Comparison of ENCODE assay signal across 8 cellular contexts in genomic region chrX:55908685-55909212, GRCh38.
A peak's percentile ranks its signal among the peaks of the same experiment; 100 is the strongest.
DNase-seq lines count a peak whose midpoint lies in the region; ATAC-seq, FAIRE-seq and TF ChIP-seq lines count a peak whose summit lies in the region.

No MANE protein-coding gene starts in this region.

- peak in 1 of 2 experiments; percentile 41; a peak in 1 of 3 replicates for TF ChIP-seq POLR2A in H1 (IDR thresholded peaks at IDR 0.05; ENCODE audit: control extremely low read depth in 1 of 2, low read depth in 2 of 2, low read length in 2 of 2)
- no peak for TF ChIP-seq POLR2A in thyroid gland (IDR thresholded peaks at IDR 0.05)

- H3K27ac ChIP-seq in H1 (ENCODE audit: low read depth, low read length) (peak overlapping the region; percentile 67; the same call in 1 of the 2 replicates), mesenchymal stem cell (ENCODE audit: low read length, poor library complexity, severe bottlenecking) (peak overlapping the region; percentile 65), thyroid gland (peak overlapping the region; percentile 41 to 69 (median 49))

- H3K4me3 ChIP-seq in H1 (ENCODE audit: extremely low read depth in 1 of 4, insufficient read depth in 2 of 4, low read depth in 3 of 4, low read length in 4 of 4): peak overlapping the region; percentile 72 to 94 (median 82)
- peak overlapping the region; percentile 56 to 80 for H3K4me3 ChIP-seq in mesenchymal stem cell (ENCODE audit: insufficient read depth in 1 of 2, low read depth in 1 of 2, low read length in 2 of 2)
- H3K4me3 ChIP-seq in thyroid gland (replicated peaks in 1 of 3): peak overlapping the region; percentile 19 to 82 (median 41)

- H2AFZ ChIP-seq in H1 (ENCODE audit: low read length): peak overlapping the region; percentile 94; the same call in 1 of the 2 replicates
- H2AFZ ChIP-seq in mesenchymal stem cell (ENCODE audit: low read depth, low read length): peak overlapping the region; percentile 77

- H3K27me3 ChIP-seq in H1 (replicated peaks in 1 of 4; ENCODE audit: control insufficient read depth in 3 of 4, extremely low read depth in 1 of 4, insufficient read depth in 3 of 4, low read length in 3 of 4) (no peaks in the 10 kb centered on the region), mesenchymal stem cell (ENCODE audit: control insufficient read depth in 1 of 2, insufficient read depth in 1 of 2, low read length in 2 of 2) (peaks cover 0 to 5% of the 10 kb centered on the region in 2 experiments), thyroid gland (no peaks in the 10 kb centered on the region)

- H2BK15ac ChIP-seq in H1 (ENCODE audit: low read length) (no peak overlapping the region), mesenchymal stem cell (ENCODE audit: low read depth, poor library complexity, severe bottlenecking) (no peak overlapping the region)

- 0% methylated on average over 6 of the region's 18 CpGs; no CpG with 5 or more reads in 1 of the 2 experiments for WGBS in H1 (ENCODE audit: extremely low coverage in 1 of 2, insufficient coverage in 1 of 2, insufficient read length in 1 of 2, insufficient replicate concordance in 2 of 2, low coverage in 1 of 2, low lambda C conversion rate in 2 of 2, missing lambda C conversion rate in 1 of 2), 2 experiments
- WGBS in mesenchymal stem cell: 0% methylated on average over 6 of the region's 18 CpGs
- 2 to 3% methylated on average over 13 to 16 of the region's 18 CpGs for WGBS in thyroid gland, 2 donors

- peak overlapping the region; percentile 72 for H3K14ac ChIP-seq in H1 (ENCODE audit: insufficient read length)
- no peak overlapping the region for H3K14ac ChIP-seq in mesenchymal stem cell (ENCODE audit: low read length in 2 of 2)

- no peak for FAIRE-seq in H1 (lab: Jason Lieb, UNC)

- DNase-seq in ACHN (peak; percentile 15), H1 (ENCODE audit: low read depth in 1 of 2, low spot score in 2 of 2) (peak in 1 of 2 experiments; percentile 46), mesenchymal stem cell (peak; percentile 4), thyroid gland (peak; percentile 5), HPDE6-E6E7 (ENCODE audit: extremely low spot score) (no peak)

- no peak overlapping the region for H4K8ac ChIP-seq in H1 (ENCODE audit: extremely low read depth, insufficient read depth, low read length)
- H4K8ac ChIP-seq in mesenchymal stem cell (ENCODE audit: low read length): peak overlapping the region; percentile 75

- TF ChIP-seq RAD21 in H1 (IDR thresholded peaks at IDR 0.05 in 1 of 2, conservative IDR thresholded peaks at IDR 0.05 in 1 of 2; ENCODE audit: low read depth in 2 of 2, low read length in 2 of 2): no peak

- H3K56ac ChIP-seq in H1 (replicated peaks; ENCODE audit: insufficient read length, low read depth, low read length): peak overlapping the region; percentile 57

- H3K9ac ChIP-seq in H1 (replicated peaks in 1 of 4; ENCODE audit: extremely low read depth in 1 of 4, low read depth in 3 of 4, low read length in 3 of 4) (peak overlapping the region in 3 of 4 experiments; percentile 16 to 60 (median 42); a peak in 5 of 7 replicates), mesenchymal stem cell (ENCODE audit: low read length) (peak overlapping the region; percentile 78)

- H3K9me3 ChIP-seq in H1 (ENCODE audit: insufficient read depth in 2 of 2, low read depth in 1 of 2, low read length in 1 of 2) (no peaks in the 10 kb centered on the region), mesenchymal stem cell (ENCODE audit: control insufficient read depth, low read length) (no peaks in the 10 kb centered on the region), thyroid gland (no peaks in the 10 kb centered on the region)

- H3K18ac ChIP-seq in H1 (ENCODE audit: extremely low read depth, low read length) (peak overlapping the region; percentile 75), mesenchymal stem cell (ENCODE audit: low read depth in 1 of 2, low read length in 2 of 2) (peak overlapping the region; percentile 54 to 73)

- peak; percentile 57 for ATAC-seq in GM18502 (IDR thresholded peaks at IDR 0.05; ENCODE audit: poor library complexity, unreplicated experiment)
- peak; percentile 37 for ATAC-seq in HG03064 (IDR thresholded peaks at IDR 0.05; ENCODE audit: low read depth, unreplicated experiment)
- ATAC-seq in SK-N-SH treated with all-trans-retinoic acid at 6 μM for 48 hours: peak; percentile 81

- H2BK5ac ChIP-seq in H1 (ENCODE audit: low read depth, low read length) (peak overlapping the region; percentile 85; the same call in 1 of the 2 replicates), mesenchymal stem cell (ENCODE audit: low read depth, low read length, poor library complexity, severe bottlenecking) (no peak overlapping the region)

- no peaks in the 10 kb centered on the region for H3K79me2 ChIP-seq in H1 (ENCODE audit: control insufficient read depth in 1 of 2, insufficient read depth in 2 of 2, low read length in 2 of 2)

- H4K5ac ChIP-seq in H1 (ENCODE audit: insufficient read length, low read depth, low read length): peak overlapping the region; percentile 91

- H3K4me1 ChIP-seq in H1 (replicated peaks in 1 of 4; ENCODE audit: control insufficient read depth in 3 of 4, insufficient read depth in 4 of 4, low read length in 3 of 4) (peaks cover 0 to 4% (median 1%) of the 10 kb centered on the region in 4 experiments; a peak in 2 of 7 replicates), mesenchymal stem cell (ENCODE audit: control insufficient read depth, insufficient read depth, low read depth, low read length) (no peaks in the 10 kb centered on the region), thyroid gland (no peaks in the 10 kb centered on the region)

- no peak overlapping the region for H3K23ac ChIP-seq in H1 (ENCODE audit: insufficient read length)
- H3K23ac ChIP-seq in mesenchymal stem cell (ENCODE audit: low read length in 2 of 2): no peak overlapping the region

- H3K4me2 ChIP-seq in H1 (ENCODE audit: insufficient read depth in 1 of 2, low read depth in 2 of 2, low read length in 2 of 2) (peak overlapping the region; percentile 71 to 83), mesenchymal stem cell (ENCODE audit: low read length, poor library complexity, severe bottlenecking) (peak overlapping the region; percentile 68)

- POLR2A ChIA-PET in H1 (lab: Charles Lee; ENCODE audit: partially characterized antibody): interaction anchor here (1.3 to 2.5 kb wide), 2 partner anchors 67 to 165 kb away, joined by 3 to 7 read pairs; no protein-coding TSS in a partner anchor

- no peaks in the 10 kb centered on the region for H4K20me1 ChIP-seq in H1 (replicated peaks in 1 of 2; ENCODE audit: control insufficient read depth in 1 of 2, insufficient read depth in 2 of 2, low read length in 2 of 2)

- H3K4ac ChIP-seq in H1 (replicated peaks; ENCODE audit: insufficient read length, low read depth, low read length) (no peak overlapping the region), mesenchymal stem cell (ENCODE audit: low read depth in 1 of 2, low read length in 2 of 2) (peak overlapping the region in 1 of 2 experiments; percentile 51)

- intact Hi-C loops in thyroid gland (cut with DNase I): no loop called here

- no peak overlapping the region for H2AK5ac ChIP-seq in H1 (ENCODE audit: low read depth, low read length)
- H2AK5ac ChIP-seq in mesenchymal stem cell (ENCODE audit: low read length, severe bottlenecking): no peak overlapping the region

- in situ Hi-C loops in ACHN (cut with HindIII; ENCODE audit: low pct_ligation_motif_present, low pct_unique_long_range_greater_than_20kb, low sequenced_read_pairs): no loop called here

- H3K36me3 ChIP-seq in H1 (ENCODE audit: control insufficient read depth in 2 of 4, insufficient read depth in 4 of 4, low read length in 3 of 4) (no peaks in the 10 kb centered on the region), mesenchymal stem cell (ENCODE audit: control insufficient read depth in 1 of 2, insufficient read depth in 2 of 2, low read depth in 1 of 2, low read length in 2 of 2) (no peaks in the 10 kb centered on the region), thyroid gland (no peaks in the 10 kb centered on the region)

- peak overlapping the region; percentile 55 for H4K91ac ChIP-seq in H1 (replicated peaks; ENCODE audit: insufficient read length, low read length)
- no peak overlapping the region for H4K91ac ChIP-seq in mesenchymal stem cell (ENCODE audit: low read length)

- CTCF ChIA-PET in H1 (lab: Charles Lee; ENCODE audit: partially characterized antibody): interaction anchor here (1.0 to 1.9 kb wide), 11 partner anchors 9 to 320 kb away, joined by 3 to 7 read pairs (median 4); partner anchors contain the start of gene RRAGB

- no peaks in the 10 kb centered on the region for H3K79me1 ChIP-seq in H1 (ENCODE audit: low read depth, low read length)
- no peaks in the 10 kb centered on the region for H3K79me1 ChIP-seq in mesenchymal stem cell (replicated peaks; ENCODE audit: low read length, poor library complexity, severe bottlenecking)

- H2BK12ac ChIP-seq in H1 (ENCODE audit: low read depth, low read length) (no peak overlapping the region), mesenchymal stem cell (ENCODE audit: low read length in 2 of 2) (no peak overlapping the region)

- TF ChIP-seq CTCF in H1 (IDR thresholded peaks at IDR 0.05; ENCODE audit: control extremely low read depth in 1 of 3, insufficient read depth in 1 of 3, low read depth in 1 of 3, low read length in 3 of 3) (no peak), thyroid gland (IDR thresholded peaks at IDR 0.05) (no peak)

- H2BK120ac ChIP-seq in H1 (replicated peaks; ENCODE audit: low read depth, low read length) (no peak overlapping the region), mesenchymal stem cell (ENCODE audit: low read depth, low read length) (no peak overlapping the region)

- no peaks in the 10 kb centered on the region; the same call in 1 of the 2 replicates for H3K23me2 ChIP-seq in H1 (ENCODE audit: low read depth, low read length)

- H2BK20ac ChIP-seq in H1 (ENCODE audit: low read length): no peak overlapping the region

- no peak for TF ChIP-seq EP300 in H1 (IDR thresholded peaks at IDR 0.05; ENCODE audit: borderline replicate concordance in 1 of 2, low read depth in 2 of 2, low read length in 2 of 2)

TF ChIP-seq in SK-N-SH treated with all-trans-retinoic acid at 6 μM for 48 hours, 23 proteins besides CTCF, POLR2A, EP300 and RAD21 (continues in another document):
- TF ChIP-seq BACH2 (CRISPR knock-in tag; IDR thresholded peaks at IDR 0.05; ENCODE audit: borderline replicate concordance) (no peak), ISL1 (CRISPR knock-in tag; IDR thresholded peaks at IDR 0.05) (no peak), ZFP3 (CRISPR knock-in tag; IDR thresholded peaks at IDR 0.05) (no peak)

TF ChIP-seq in H1, 55 proteins besides CTCF, POLR2A, EP300 and RAD21:
- TF ChIP-seq KDM1A (IDR thresholded peaks at IDR 0.05; ENCODE audit: borderline replicate concordance, low read length) (no peak), TAF1 (IDR thresholded peaks at IDR 0.05; ENCODE audit: low read depth, low read length) (peak; percentile 18; the same call in 1 of the 2 replicates), SIN3A (conservative IDR thresholded peaks at IDR 0.05 in 1 of 2, IDR thresholded peaks at IDR 0.05 in 1 of 2; ENCODE audit: low read depth in 1 of 2, low read length in 2 of 2) (0 out of 4 replicates have a peak, but pooled peaks of 1 of the 2 experiments have one; percentile 25), NANOG (IDR thresholded peaks at IDR 0.05; ENCODE audit: insufficient read depth, low read depth, low read length, poor library complexity, severe bottlenecking) (no peak)
TF ChIP-seq in H1: peak in this region for 2.
